11 cellular contexts compared by ENCODE assay signal in the genomic region with DNA sequence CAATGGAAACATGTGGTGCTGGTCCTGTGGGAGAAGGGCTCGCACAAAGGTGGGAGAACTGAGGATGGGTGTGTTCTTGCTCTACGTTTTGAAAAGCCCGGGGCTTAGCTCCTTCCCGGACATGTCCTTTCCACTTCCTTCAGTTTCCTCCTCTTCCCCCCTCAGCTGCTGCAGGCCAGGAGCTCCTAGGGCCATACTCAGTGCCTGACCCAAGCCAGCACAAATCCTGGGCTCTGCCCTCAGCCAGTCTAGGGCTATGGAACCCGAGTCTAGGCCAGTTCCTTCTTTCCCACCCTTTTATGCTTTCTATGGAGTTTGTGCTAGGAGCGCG. TPM values are rescaled to one million over a fixed set of nuclear protein-coding genes. Genes with fewer than 3 reads are reported as not detected.
DNase-seq lines count a peak whose midpoint lies in the region; ATAC-seq, FAIRE-seq and TF ChIP-seq lines count a peak whose summit lies in the region.
"Had no signal": no experiment of that assay in that cellular context is flagged by ENCODE, and none has a peak within 500 bp of the region (broad histone marks: within the 10 kb centered on the region; RNA-seq: fewer than 3 reads in every experiment).

No MANE protein-coding gene starts in this region.

- H3K23ac ChIP-seq in mesenchymal stem cell (ENCODE audit: low read length in 2 of 2), result no peak overlapping the region

- H2BK120ac ChIP-seq in mesenchymal stem cell (ENCODE audit: low read depth, low read length), result no peak overlapping the region

- H3K4ac ChIP-seq in mesenchymal stem cell (ENCODE audit: low read depth in 1 of 2, low read length in 2 of 2), result no peak overlapping the region

- peaks cover 5% of the 10 kb centered on the region for H3K79me1 ChIP-seq in mesenchymal stem cell (replicated peaks; ENCODE audit: low read length, poor library complexity, severe bottlenecking)

- FAIRE-seq in bronchial epithelial cell (lab: Jason Lieb, UNC), result no peak
- FAIRE-seq: A204.1 had no signal

- peak overlapping the region; percentile 83 for H3K9ac ChIP-seq in mesenchymal stem cell (ENCODE audit: low read length)

- TF ChIP-seq CTCF in bronchial epithelial cell (IDR thresholded peaks at IDR 0.05; ENCODE audit: insufficient read depth, low read length, severe bottlenecking) (no peak), thoracic aorta (IDR thresholded peaks at IDR 0.05) (no peak), HFFc6 (IDR thresholded peaks at IDR 0.05) (no peak)

- H2AK5ac ChIP-seq in mesenchymal stem cell (ENCODE audit: low read length, severe bottlenecking), result no peak overlapping the region

- H3K36me3 ChIP-seq in bronchial epithelial cell (ENCODE audit: control insufficient read depth, insufficient read depth, low read length) (peaks cover 4% of the 10 kb centered on the region), mesenchymal stem cell (ENCODE audit: control insufficient read depth in 1 of 2, insufficient read depth in 2 of 2, low read depth in 1 of 2, low read length in 2 of 2) (peaks cover 0 to 5% of the 10 kb centered on the region in 2 experiments), thoracic aorta (peaks cover 3% of the 10 kb centered on the region)

- H3K4me3 ChIP-seq in bronchial epithelial cell (ENCODE audit: low read depth, low read length), result peak overlapping the region; percentile 71
- peak overlapping the region; percentile 60 to 86 for H3K4me3 ChIP-seq in mesenchymal stem cell (ENCODE audit: insufficient read depth in 1 of 2, low read depth in 1 of 2, low read length in 2 of 2)
- peak overlapping the region; percentile 87 for H3K4me3 ChIP-seq in thoracic aorta

- H3K9me3 ChIP-seq in mesenchymal stem cell (ENCODE audit: control insufficient read depth, low read length), result no peaks in the 10 kb centered on the region
- no peaks in the 10 kb centered on the region for H3K9me3 ChIP-seq in thoracic aorta

- no peak overlapping the region for H4K8ac ChIP-seq in mesenchymal stem cell (ENCODE audit: low read length)

- no peaks in the 10 kb centered on the region for H3K27me3 ChIP-seq in bronchial epithelial cell (ENCODE audit: control insufficient read depth, insufficient read depth, low read length)
- peaks cover 12 to 59% of the 10 kb centered on the region in 2 experiments for H3K27me3 ChIP-seq in mesenchymal stem cell (ENCODE audit: control insufficient read depth in 1 of 2, insufficient read depth in 1 of 2, low read length in 2 of 2)
- no peaks in the 10 kb centered on the region for H3K27me3 ChIP-seq in thoracic aorta (replicated peaks; ENCODE audit: insufficient read depth)

- ATAC-seq in thoracic aorta (ENCODE audit: insufficient number of reproducible peaks, low FRiP score, low read depth), result no peak
- no peak for ATAC-seq in GM19351 (IDR thresholded peaks at IDR 0.05; ENCODE audit: unreplicated experiment)

- no peak overlapping the region for H2BK12ac ChIP-seq in mesenchymal stem cell (ENCODE audit: low read length in 2 of 2)

- H3K27ac ChIP-seq in mesenchymal stem cell (ENCODE audit: low read length, poor library complexity, severe bottlenecking) (peak overlapping the region; percentile 95), thoracic aorta (peak overlapping the region; percentile 93 to 95)

- DNase-seq in NCI-H82 (lab: John Stamatoyannopoulos, UW) (peak; percentile 46), NCI-H82 treated with DMSO at 0.1 percent for 48 hours (lab: John Stamatoyannopoulos, UW; ENCODE audit: unreplicated experiment) (no peak), bronchial epithelial cell (ENCODE audit: low read depth) (no peak), mesenchymal stem cell (no peak), thoracic aorta (ENCODE audit: low spot score) (no peak), HFFc6 (no peak)
- no peak for DNase-seq in stimulated activated CD4-positive, alpha-beta T cell treated with anti-CD3 and anti-CD28 coated beads, Interleukin-15, amount 100 ng/mL, for 24 hours
- DNase-seq: activated CD4-positive, CD25-positive, alpha-beta regulatory T cell had no signal

- H2BK15ac ChIP-seq in mesenchymal stem cell (ENCODE audit: low read depth, poor library complexity, severe bottlenecking), result no peak overlapping the region

- no peak overlapping the region for H3K4me3 Mint-ChIP-seq in HFFc6

- peaks cover 73% of the 10 kb centered on the region for H3K27me3 Mint-ChIP-seq in HFFc6 (ENCODE audit: insufficient read depth)

- H3K4me2 ChIP-seq in mesenchymal stem cell (ENCODE audit: low read length, poor library complexity, severe bottlenecking), result peak overlapping the region; percentile 73

- peak overlapping the region; percentile 22 for H2BK5ac ChIP-seq in mesenchymal stem cell (ENCODE audit: low read depth, low read length, poor library complexity, severe bottlenecking)

- no peak overlapping the region for H3K27ac Mint-ChIP-seq in HFFc6

- 25% methylated on average over 5 of the region's 7 CpGs for WGBS in mesenchymal stem cell

- H4K91ac ChIP-seq in mesenchymal stem cell (ENCODE audit: low read length), result no peak overlapping the region

- no peak overlapping the region for H2AFZ ChIP-seq in mesenchymal stem cell (ENCODE audit: low read depth, low read length)

- H3K14ac ChIP-seq in mesenchymal stem cell (ENCODE audit: low read length in 2 of 2), result no peak overlapping the region

- H3K4me1 ChIP-seq in mesenchymal stem cell (ENCODE audit: control insufficient read depth, insufficient read depth, low read depth, low read length) (peaks cover 37% of the 10 kb centered on the region), thoracic aorta (ENCODE audit: control insufficient read depth in 1 of 2, low read depth in 2 of 2) (peaks cover 6 to 61% of the 10 kb centered on the region in 2 donors)

- no peaks in the 10 kb centered on the region for H3K9me3 Mint-ChIP-seq in HFFc6

- H3K36me3 Mint-ChIP-seq in HFFc6 (ENCODE audit: low read depth), result no peaks in the 10 kb centered on the region; the same call in 1 of the 2 replicates

- no peaks in the 10 kb centered on the region for H3K4me1 Mint-ChIP-seq in HFFc6 (ENCODE audit: low read depth)

- no peak overlapping the region for H3K18ac ChIP-seq in mesenchymal stem cell (ENCODE audit: low read depth in 1 of 2, low read length in 2 of 2)

RNA-seq across cellular contexts. Expression of a gene that starts 1.4 kb away (rescaled TPM):
- total RNA-seq in bronchial epithelial cell, result 3.7 and 4.2 TPM in 2 replicates
- 0.03 TPM for polyA plus RNA-seq in mesenchymal stem cell (2013, experiment 1 of 2)
- 0.04 TPM for polyA plus RNA-seq in mesenchymal stem cell (2013, experiment 2 of 2)
- total RNA-seq in thoracic aorta, result 10 to 100 TPM in 1 of 2 donors, 1 to 10 TPM in 1; 6.6 to 13.5 TPM
- not detected for total RNA-seq in HFFc6 (2021; fragmentation: NEBNext Ultra II Directional; extraction: Animal tissue kit (Norgen Biotek cat#: 25700))
- total RNA-seq: liver had no signal
- polyA plus RNA-seq: liver had no signal
